Comparison of ENCODE assay signal across 21 cellular contexts in genomic region chr16:88026964-88027938, GRCh38.
DNase-seq lines count a peak whose midpoint lies in the region; ATAC-seq and TF ChIP-seq lines count a peak whose summit lies in the region.
"Had no signal": no experiment of that assay in that cellular context is flagged by ENCODE, and none has a peak within 500 bp of the region (broad histone marks: within the 10 kb centered on the region; RNA-seq: fewer than 3 reads in every experiment).

No MANE protein-coding gene starts in this region.

- peak overlapping the region; percentile 66 for H3K27ac Mint-ChIP-seq in activated naive CD8-positive, alpha-beta T cell
- no peak overlapping the region for H3K27ac Mint-ChIP-seq in activated naive CD8-positive, alpha-beta T cell treated with anti-CD3 and anti-CD28 coated beads for 36 hours
- peak overlapping the region; percentile 41 for H3K27ac Mint-ChIP-seq in activated CD8-positive, alpha-beta T cell treated with anti-CD3 and anti-CD28 coated beads for 36 hours
- H3K27ac Mint-ChIP-seq in memory B cell = peak overlapping the region; percentile 69
- H3K27ac Mint-ChIP-seq in stimulated activated naive B cell treated with anti-CD40 and anti-IgM and Interleukin-4, amounts not matched to agents 10 μg/mL and 1 μg/mL and 100 μg/mL, for 72 hours = peak overlapping the region; percentile 42

- CTCF ChIA-PET in activated CD8-positive, alpha-beta T cell treated with anti-CD3 and anti-CD28 coated beads for 36 hours (lab: Charles Lee) = no interaction called here

- H3K4me3 Mint-ChIP-seq in activated naive CD8-positive, alpha-beta T cell = no peak overlapping the region
- H3K4me3 Mint-ChIP-seq in activated naive CD8-positive, alpha-beta T cell treated with anti-CD3 and anti-CD28 coated beads for 36 hours = no peak overlapping the region
- no peak overlapping the region for H3K4me3 Mint-ChIP-seq in activated CD8-positive, alpha-beta T cell treated with anti-CD3 and anti-CD28 coated beads for 36 hours
- no peak overlapping the region for H3K4me3 Mint-ChIP-seq in memory B cell
- no peak overlapping the region for H3K4me3 Mint-ChIP-seq in stimulated activated naive B cell treated with anti-CD40 and anti-IgM and Interleukin-4, amounts not matched to agents 10 μg/mL and 1 μg/mL and 100 μg/mL, for 72 hours
- H3K4me3 Mint-ChIP-seq: natural killer cell treated with Interleukin-12 subunit alpha and Interleukin-12 subunit beta and Interleukin-15 and Interleukin-18, amount 100 ng/mL, for 72 hours had no signal

- no peak for ATAC-seq in activated CD8-positive, alpha-beta T cell treated with anti-CD3 and anti-CD28 coated beads for 36 hours
- no peak for ATAC-seq in memory B cell (ENCODE audit: low read depth)
- ATAC-seq in stimulated activated naive B cell treated with anti-CD40 and anti-IgM and Interleukin-4, amounts not matched to agents 10 μg/mL and 1 μg/mL and 100 μg/mL, for 72 hours (replicated peaks) = no peak
- ATAC-seq in GM21390 (IDR thresholded peaks at IDR 0.05; ENCODE audit: unreplicated experiment) = no peak
- ATAC-seq: natural killer cell treated with Interleukin-12 subunit alpha and Interleukin-12 subunit beta and Interleukin-15 and Interleukin-18, amount 100 ng/mL, for 72 hours had no signal

- no peaks in the 10 kb centered on the region for H3K27me3 Mint-ChIP-seq in activated naive CD8-positive, alpha-beta T cell
- H3K27me3 Mint-ChIP-seq in activated naive CD8-positive, alpha-beta T cell treated with anti-CD3 and anti-CD28 coated beads for 36 hours = no peaks in the 10 kb centered on the region
- no peaks in the 10 kb centered on the region for H3K27me3 Mint-ChIP-seq in activated CD8-positive, alpha-beta T cell treated with anti-CD3 and anti-CD28 coated beads for 36 hours
- no peaks in the 10 kb centered on the region for H3K27me3 Mint-ChIP-seq in memory B cell
- no peaks in the 10 kb centered on the region for H3K27me3 Mint-ChIP-seq in stimulated activated naive B cell treated with anti-CD40 and anti-IgM and Interleukin-4, amounts not matched to agents 10 μg/mL and 1 μg/mL and 100 μg/mL, for 72 hours
- H3K27me3 Mint-ChIP-seq: natural killer cell treated with Interleukin-12 subunit alpha and Interleukin-12 subunit beta and Interleukin-15 and Interleukin-18, amount 100 ng/mL, for 72 hours had no signal

- POLR2A ChIA-PET in activated CD8-positive, alpha-beta T cell treated with anti-CD3 and anti-CD28 coated beads for 36 hours (lab: Charles Lee) = no interaction called here

- H3K36me3 Mint-ChIP-seq in activated naive CD8-positive, alpha-beta T cell = peaks cover 5% of the 10 kb centered on the region
- no peaks in the 10 kb centered on the region for H3K36me3 Mint-ChIP-seq in activated naive CD8-positive, alpha-beta T cell treated with anti-CD3 and anti-CD28 coated beads for 36 hours
- H3K36me3 Mint-ChIP-seq in activated CD8-positive, alpha-beta T cell treated with anti-CD3 and anti-CD28 coated beads for 36 hours (ENCODE audit: low read depth) = peaks cover 6% of the 10 kb centered on the region
- peaks cover 20% of the 10 kb centered on the region for H3K36me3 Mint-ChIP-seq in memory B cell
- H3K36me3 Mint-ChIP-seq in stimulated activated naive B cell treated with anti-CD40 and anti-IgM and Interleukin-4, amounts not matched to agents 10 μg/mL and 1 μg/mL and 100 μg/mL, for 72 hours = peaks cover 34 to 57% of the 10 kb centered on the region in 2 donors

- intact Hi-C loops in activated CD8-positive, alpha-beta T cell treated with anti-CD3 and anti-CD28 coated beads for 36 hours (cut with micrococcal nuclease) = no loop called here

- no peak for TF ChIP-seq CTCF in activated CD8-positive, alpha-beta T cell treated with anti-CD3 and anti-CD28 coated beads for 36 hours (IDR thresholded peaks at IDR 0.05)

- no peak for DNase-seq in activated naive CD8-positive, alpha-beta T cell treated with anti-CD3 and anti-CD28 coated beads for 36 hours
- no peak for DNase-seq in activated CD8-positive, alpha-beta T cell treated with anti-CD3 and anti-CD28 coated beads for 36 hours
- DNase-seq in memory B cell (ENCODE audit: low spot score in 2 of 2) (no peak), NCI-H524 treated with DMSO at 0.1 percent for 48 hours (lab: John Stamatoyannopoulos, UW) (no peak)
- DNase-seq in stimulated activated naive B cell treated with anti-CD40 and anti-IgM and Interleukin-4, amounts not matched to agents 10 μg/mL and 1 μg/mL and 100 μg/mL, for 72 hours = no peak
- DNase-seq in activated naive CD4-positive, alpha-beta T cell (lab: John Stamatoyannopoulos, UW) = no peak
- DNase-seq: DMS153; GOT3; NCI-H1048; NCI-H1694 treated with DMSO at 0.1 percent for 48 hours; NCI-H524; right lobe of liver; SIG-M5; stimulated activated CD4-positive, alpha-beta T cell treated with anti-CD3 and anti-CD28 coated beads, Interleukin-4, amount 100 ng/mL, for 4 hours; stimulated activated naive CD4-positive, alpha-beta T cell treated with Interleukin-2 at 50 U/mL for 16 hours; SW 1271; T-helper 9 cell had no signal

- peaks cover 5% of the 10 kb centered on the region for H3K4me1 Mint-ChIP-seq in activated naive CD8-positive, alpha-beta T cell (ENCODE audit: low read depth)
- H3K4me1 Mint-ChIP-seq in activated naive CD8-positive, alpha-beta T cell treated with anti-CD3 and anti-CD28 coated beads for 36 hours = peaks cover 7% of the 10 kb centered on the region
- H3K4me1 Mint-ChIP-seq in activated CD8-positive, alpha-beta T cell treated with anti-CD3 and anti-CD28 coated beads for 36 hours (ENCODE audit: low read depth) = peaks cover 10% of the 10 kb centered on the region
- H3K4me1 Mint-ChIP-seq in memory B cell = peaks cover 8% of the 10 kb centered on the region
- H3K4me1 Mint-ChIP-seq in stimulated activated naive B cell treated with anti-CD40 and anti-IgM and Interleukin-4, amounts not matched to agents 10 μg/mL and 1 μg/mL and 100 μg/mL, for 72 hours = peaks cover 23 to 43% of the 10 kb centered on the region in 2 donors

- no peaks in the 10 kb centered on the region for H3K9me3 Mint-ChIP-seq in activated naive CD8-positive, alpha-beta T cell (ENCODE audit: low read depth)
- H3K9me3 Mint-ChIP-seq in activated naive CD8-positive, alpha-beta T cell treated with anti-CD3 and anti-CD28 coated beads for 36 hours = no peaks in the 10 kb centered on the region
- no peaks in the 10 kb centered on the region for H3K9me3 Mint-ChIP-seq in activated CD8-positive, alpha-beta T cell treated with anti-CD3 and anti-CD28 coated beads for 36 hours
- no peaks in the 10 kb centered on the region for H3K9me3 Mint-ChIP-seq in memory B cell
- H3K9me3 Mint-ChIP-seq in stimulated activated naive B cell treated with anti-CD40 and anti-IgM and Interleukin-4, amounts not matched to agents 10 μg/mL and 1 μg/mL and 100 μg/mL, for 72 hours = no peaks in the 10 kb centered on the region
- H3K9me3 Mint-ChIP-seq: activated T-helper 2 cell treated with anti-CD3 and anti-CD28 coated beads, Interferon-gamma antibody, Interleukin-2, Interleukin-4, amounts not matched to agents 10 μg/mL and 5 μg/mL and 100 μg/mL, durations not matched to agents 14 hours and 24 hours and 36 hours; natural killer cell treated with Interleukin-12 subunit alpha and Interleukin-12 subunit beta and Interleukin-15 and Interleukin-18, amount 100 ng/mL, for 72 hours had no signal
